In genomic region chr16:27323781-27324561, GRCh38 we compare ENCODE assay signal across 10 cellular contexts. TPM values are rescaled to one million over a fixed set of nuclear protein-coding genes. Genes with fewer than 3 reads are reported as not detected.
A peak's percentile ranks its signal among the peaks of the same experiment; 100 is the strongest.
DNase-seq lines count a peak whose midpoint lies in the region; ATAC-seq and TF ChIP-seq lines count a peak whose summit lies in the region.
"Had no signal": no experiment of that assay in that cellular context is flagged by ENCODE, and none has a peak within 500 bp of the region (broad histone marks: within the 10 kb centered on the region; RNA-seq: fewer than 3 reads in every experiment).

No MANE protein-coding gene starts in this region.

- H3K9ac ChIP-seq in mesendoderm (ENCODE audit: low read length): no peak overlapping the region

- peaks cover 86% of the 10 kb centered on the region for H3K4me1 Mint-ChIP-seq in activated naive CD4-positive, alpha-beta T cell treated with anti-CD3 and anti-CD28 coated beads, Interleukin-2, amount 50 U/mL, for 24 hours

- no peaks in the 10 kb centered on the region for H3K27me3 Mint-ChIP-seq in activated naive CD4-positive, alpha-beta T cell treated with anti-CD3 and anti-CD28 coated beads, Interleukin-2, amount 50 U/mL, for 24 hours

- WGBS in mesendoderm (ENCODE audit: extremely low coverage, insufficient coverage, low lambda C conversion rate): no CpG with 5 or more reads among the region's 13 CpGs

- peak overlapping the region; percentile 45 for H3K56ac ChIP-seq in mesendoderm (ENCODE audit: low read length)

- no peak overlapping the region for H4K5ac ChIP-seq in mesendoderm (ENCODE audit: low read length)

- DNase-seq in activated naive CD4-positive, alpha-beta T cell (lab: John Stamatoyannopoulos, UW): no peak
- DNase-seq in ascending aorta (ENCODE audit: low spot score in 2 of 2): no peak
- DNase-seq in mesendoderm: peak; percentile 18
- DNase-seq in tibial artery: peak in 1 of 2 donors; percentile 54
- DNase-seq in kidney tubule cell (ENCODE audit: low spot score): no peak
- no peak for DNase-seq in GDM1 (lab: John Stamatoyannopoulos, UW)
- DNase-seq: activated effector memory CD4-positive, alpha-beta T cell treated with anti-CD3 and anti-CD28 coated beads, Interleukin-2, amount 50 U/mL, for 16 hours; MV-4-11 had no signal

- H3K4me3 Mint-ChIP-seq in activated naive CD4-positive, alpha-beta T cell treated with anti-CD3 and anti-CD28 coated beads, Interleukin-2, amount 50 U/mL, for 24 hours: peak overlapping the region; percentile 39

- H3K36me3 ChIP-seq in ascending aorta: no peaks in the 10 kb centered on the region
- H3K36me3 ChIP-seq in mesendoderm (ENCODE audit: control insufficient read depth, insufficient read depth, low read length): no peaks in the 10 kb centered on the region
- no peaks in the 10 kb centered on the region for H3K36me3 ChIP-seq in tibial artery

- H3K4me1 ChIP-seq in ascending aorta (peaks cover 18 to 19% of the 10 kb centered on the region in 2 donors), mesendoderm (ENCODE audit: control insufficient read depth, low read depth, low read length) (peaks cover 25% of the 10 kb centered on the region), tibial artery (peaks cover 0 to 99% (median 65%) of the 10 kb centered on the region in 4 donors)

- H4K8ac ChIP-seq in mesendoderm (ENCODE audit: low read depth, low read length): no peak overlapping the region

- no peak overlapping the region for H2BK120ac ChIP-seq in mesendoderm (ENCODE audit: low read depth, low read length)

- peak overlapping the region; percentile 1 for H2BK5ac ChIP-seq in mesendoderm (ENCODE audit: low read length)

- no peaks in the 10 kb centered on the region for H3K9me3 Mint-ChIP-seq in activated naive CD4-positive, alpha-beta T cell treated with anti-CD3 and anti-CD28 coated beads, Interleukin-2, amount 50 U/mL, for 24 hours

- H2AK5ac ChIP-seq in mesendoderm (ENCODE audit: low read length): peak overlapping the region; percentile 49

- TF ChIP-seq CTCF in ascending aorta (IDR thresholded peaks at IDR 0.05): no peak
- no peak for TF ChIP-seq CTCF in tibial artery (IDR thresholded peaks at IDR 0.05)

- no peak overlapping the region for H3K4me2 ChIP-seq in mesendoderm (ENCODE audit: low read length)

- H3K27ac Mint-ChIP-seq in activated naive CD4-positive, alpha-beta T cell treated with anti-CD3 and anti-CD28 coated beads, Interleukin-2, amount 50 U/mL, for 24 hours: peak overlapping the region; percentile 97

- no peak overlapping the region for H2BK15ac ChIP-seq in mesendoderm (replicated peaks; ENCODE audit: low read depth)

- H3K9me3 ChIP-seq in ascending aorta (no peaks in the 10 kb centered on the region), tibial artery (no peaks in the 10 kb centered on the region)

- peak overlapping the region; percentile 91 for H3K27ac ChIP-seq in ascending aorta
- peak overlapping the region; percentile 24 for H3K27ac ChIP-seq in mesendoderm (ENCODE audit: low read depth, low read length)
- peak overlapping the region; percentile 97 to 99 for H3K27ac ChIP-seq in tibial artery

- H3K23ac ChIP-seq in mesendoderm (ENCODE audit: low read length): no peak overlapping the region

- peaks cover 34% of the 10 kb centered on the region for H3K79me2 ChIP-seq in mesendoderm (ENCODE audit: control insufficient read depth, insufficient read depth, low read length)

- H3K4ac ChIP-seq in mesendoderm (ENCODE audit: low read depth, low read length): no peak overlapping the region

- H3K4me3 ChIP-seq in ascending aorta (no peak overlapping the region), mesendoderm (ENCODE audit: low read length) (no peak overlapping the region), tibial artery (no peak overlapping the region)

- intact Hi-C loops in ascending aorta (cut with DNase I) (no loop called here), tibial artery (cut with DNase I; ENCODE audit: low total_unique reads) (no loop called here)

- peaks cover 14% of the 10 kb centered on the region for H3K79me1 ChIP-seq in mesendoderm (ENCODE audit: low read length)

- peaks cover 26% of the 10 kb centered on the region for H3K36me3 Mint-ChIP-seq in activated naive CD4-positive, alpha-beta T cell treated with anti-CD3 and anti-CD28 coated beads, Interleukin-2, amount 50 U/mL, for 24 hours

- H3K18ac ChIP-seq in mesendoderm (ENCODE audit: low read length): peak overlapping the region; percentile 2

- H3K27me3 ChIP-seq in ascending aorta (no peaks in the 10 kb centered on the region), mesendoderm (ENCODE audit: insufficient read depth, low read length, poor library complexity) (no peaks in the 10 kb centered on the region), tibial artery (no peaks in the 10 kb centered on the region)

- ATAC-seq in HG02678 (IDR thresholded peaks at IDR 0.05; ENCODE audit: unreplicated experiment): no peak

RNA-seq across cellular contexts. Expression of gene IL4R, which starts 10.2 kb away (rescaled TPM):
- total RNA-seq in ascending aorta: 88.7 TPM
- polyA plus RNA-seq in mesendoderm (2013, experiment 1 of 2): 20.4 TPM
- 19.9 TPM for polyA plus RNA-seq in mesendoderm (2013, experiment 2 of 2)

RNA-seq across cellular contexts. Expression of gene NSMCE1, which starts 55.4 kb away (rescaled TPM):
- total RNA-seq in ascending aorta: 6.8 TPM
- polyA plus RNA-seq in mesendoderm (2013, experiment 1 of 2): 28.5 TPM
- 28.2 TPM for polyA plus RNA-seq in mesendoderm (2013, experiment 2 of 2)

Comparison
In these comparisons a context has a peak if more than half of its experiments do, and no peak if none do; other contexts are left out.
1. H3K27ac ChIP-seq: peak in every context shown above with its lines; median percentile 98 in tibial artery; 91 in ascending aorta; 24 in mesendoderm.